ENCODE assay signal across 1 cellular context in genomic region chr3:128344046-128344368, GRCh38.
TF ChIP-seq lines count a peak whose summit lies in the region.

No MANE protein-coding gene starts in this region.

TF ChIP-seq in GM23338, 12 proteins besides CTCF, POLR2A, EP300 and RAD21 (continued from another document):
- TF ChIP-seq ZNF462 (CRISPR knock-in tag; IDR thresholded peaks at IDR 0.05) (no peak), CREB1 (CRISPR knock-in tag; IDR thresholded peaks at IDR 0.05; ENCODE audit: low read depth) (no peak), EZH2 (IDR thresholded peaks at IDR 0.05; ENCODE audit: low read depth, unreplicated experiment) (no peak), ZNF331 (CRISPR knock-in tag; IDR thresholded peaks at IDR 0.05; ENCODE audit: low read depth) (no peak), ZNF114 (CRISPR knock-in tag; IDR thresholded peaks at IDR 0.05) (no peak), ETS1 (IDR thresholded peaks at IDR 0.05) (no peak)
